ENCODE assay signal across 19 cellular contexts in genomic region chr17:78966123-78966813, GRCh38. TPM values are rescaled to one million over a fixed set of nuclear protein-coding genes. Genes with fewer than 3 reads are reported as not detected.
A peak's percentile ranks its signal among the peaks of the same experiment; 100 is the strongest.
DNase-seq lines count a peak whose midpoint lies in the region; ATAC-seq, FAIRE-seq and TF ChIP-seq lines count a peak whose summit lies in the region.
"Had no signal": no experiment of that assay in that cellular context is flagged by ENCODE, and none has a peak within 500 bp of the region (broad histone marks: within the 10 kb centered on the region; RNA-seq: fewer than 3 reads in every experiment).

No MANE protein-coding gene starts in this region.

- POLR2A ChIA-PET in K562 (lab: Yijun Ruan, JAX), result interaction anchor here (0.6 to 2.0 kb wide), 4 partner anchors 9 to 544 kb away, joined by 3 to 6 read pairs (median 3); no protein-coding TSS in a partner anchor

- in situ Hi-C loops in GM23248 (cut with MboI), result no loop called here
- in situ Hi-C loops in K562 (cut with MboI), result loop anchor here (5.0 kb wide), 1 partner anchor 84 kb away; no protein-coding TSS in a partner anchor

- no peak for TF ChIP-seq RAD21 in K562 (CRISPR knock-in tag; conservative IDR thresholded peaks at IDR 0.05 in 1 of 2, IDR thresholded peaks at IDR 0.05 in 1 of 2)

- no peak overlapping the region for H3K9ac ChIP-seq in GM23248
- peak overlapping the region in 1 of 2 experiments; percentile 52; a peak in 1 of 4 replicates for H3K9ac ChIP-seq in K562 (ENCODE audit: insufficient read depth in 1 of 2, low read depth in 2 of 2, low read length in 2 of 2)
- no peak overlapping the region for H3K9ac ChIP-seq in neural progenitor cell
- no peak overlapping the region for H3K9ac ChIP-seq in smooth muscle cell (ENCODE audit: low read depth)

- no peak for ATAC-seq in K562
- ATAC-seq: PC-3 had no signal

- no peak for TF ChIP-seq CTCF in K562 (IDR thresholded peaks at IDR 0.05 in 2 of 3, conservative IDR thresholded peaks at IDR 0.05 in 1 of 3; ENCODE audit: insufficient read depth in 2 of 3, low read depth in 1 of 3, low read length in 3 of 3)
- no peak for TF ChIP-seq CTCF in neural progenitor cell (IDR thresholded peaks at IDR 0.05)
- no peak for TF ChIP-seq CTCF in smooth muscle cell (IDR thresholded peaks at IDR 0.05; ENCODE audit: borderline replicate concordance, insufficient read depth, poor library complexity, severe bottlenecking)

- no peaks in the 10 kb centered on the region for H3K9me2 ChIP-seq in GM23248 (ENCODE audit: insufficient read depth)

- CTCF ChIA-PET in K562 (lab: Yijun Ruan, JAX; ENCODE audit: low intra/inter-chr PET ratio), result no interaction called here

- H4K20me1 ChIP-seq in GM23248 (ENCODE audit: insufficient read depth) (no peaks in the 10 kb centered on the region), K562 (replicated peaks; ENCODE audit: control insufficient read depth, insufficient read depth, low read length) (0 out of 2 replicates have a peak, but pooled peaks cover 3% of the 10 kb centered on the region), neural progenitor cell (ENCODE audit: low read depth) (no peaks in the 10 kb centered on the region), smooth muscle cell (ENCODE audit: low read depth) (no peaks in the 10 kb centered on the region)

- H3F3A ChIP-seq in GM23248 (ENCODE audit: insufficient read depth), result no peaks in the 10 kb centered on the region
- H3F3A ChIP-seq in neural progenitor cell (ENCODE audit: low read depth), result no peaks in the 10 kb centered on the region
- H3F3A ChIP-seq in smooth muscle cell (ENCODE audit: low read depth), result no peaks in the 10 kb centered on the region

- H3K79me2 ChIP-seq in GM23248 (ENCODE audit: insufficient read depth), result no peaks in the 10 kb centered on the region
- no peaks in the 10 kb centered on the region for H3K79me2 ChIP-seq in K562 (ENCODE audit: control insufficient read depth, insufficient read depth, low read length)
- H3K79me2 ChIP-seq in neural progenitor cell (ENCODE audit: low read depth), result no peaks in the 10 kb centered on the region
- H3K79me2 ChIP-seq in smooth muscle cell (ENCODE audit: low read depth), result no peaks in the 10 kb centered on the region

- intact Hi-C loops in K562 (cut with micrococcal nuclease), result no loop called here

- no TSS peak for BruUV-seq in K562 (replicated peaks; lab: Mats Ljungman, UMichigan)

- H3K4me3 Mint-ChIP-seq in neural progenitor cell, result no peak overlapping the region
- H3K4me3 Mint-ChIP-seq: CD4-positive, CD25-positive, alpha-beta regulatory T cell had no signal

- 58 to 59% methylated on average over 25 to 26 of the region's 26 CpGs for WGBS in GM23248 (ENCODE audit: low coverage in 1 of 2, low lambda C conversion rate in 2 of 2, missing lambda C conversion rate in 2 of 2), 2 experiments
- WGBS in K562 (ENCODE audit: insufficient coverage, low coverage, missing lambda C conversion rate), result 2% methylated on average over 26 of the region's 26 CpGs
- WGBS in smooth muscle cell (ENCODE audit: low lambda C conversion rate), result 91% methylated on average over 26 of the region's 26 CpGs

- H3K4me2 ChIP-seq in GM23248 (ENCODE audit: unreplicated experiment) (no peak overlapping the region), K562 (ENCODE audit: insufficient read depth, low read length) (no peak overlapping the region), neural progenitor cell (no peak overlapping the region), smooth muscle cell (no peak overlapping the region)

- H2AFZ ChIP-seq in GM23248 (no peak overlapping the region), K562 (ENCODE audit: low read depth, low read length) (no peak overlapping the region), neural progenitor cell (replicated peaks) (no peak overlapping the region), smooth muscle cell (ENCODE audit: low read depth) (no peak overlapping the region)

- no peaks in the 10 kb centered on the region for H3K9me1 ChIP-seq in K562 (ENCODE audit: control insufficient read depth, insufficient read depth, low read length)

- H3K27ac ChIP-seq in GM23248 (no peak overlapping the region), K562 (ENCODE audit: extremely low read depth, low read depth, low read length) (no peak overlapping the region), neural progenitor cell (no peak overlapping the region), smooth muscle cell (ENCODE audit: low read depth) (no peak overlapping the region)
- H3K27ac ChIP-seq: SK-N-MC had no signal

- no peaks in the 10 kb centered on the region for H3K36me3 Mint-ChIP-seq in neural progenitor cell

- FAIRE-seq in K562 (lab: Jason Lieb, UNC), result no peak
- FAIRE-seq: H54 had no signal

- H3K4me1 Mint-ChIP-seq in neural progenitor cell, result peaks cover 24% of the 10 kb centered on the region

- H3K27me3 ChIP-seq in GM23248 (replicated peaks; ENCODE audit: insufficient read depth), result no peaks in the 10 kb centered on the region
- peaks cover 38 to 85% of the 10 kb centered on the region in 2 experiments for H3K27me3 ChIP-seq in K562 (ENCODE audit: control insufficient read depth in 2 of 2, insufficient read depth in 2 of 2, low read length in 2 of 2)
- H3K27me3 ChIP-seq in neural progenitor cell, result no peaks in the 10 kb centered on the region
- H3K27me3 ChIP-seq in smooth muscle cell (ENCODE audit: low read depth), result no peaks in the 10 kb centered on the region

- no peak for TF ChIP-seq EP300 in K562 (IDR thresholded peaks at IDR 0.05; ENCODE audit: low read length)

- no peaks in the 10 kb centered on the region for H3K9me3 Mint-ChIP-seq in neural progenitor cell
- H3K9me3 Mint-ChIP-seq: CD4-positive, CD25-positive, alpha-beta regulatory T cell had no signal

- no peak for TF ChIP-seq POLR2A in K562 (conservative IDR thresholded peaks at IDR 0.05)

- H3K4me3 ChIP-seq in GM23248, result no peak overlapping the region
- no peak overlapping the region for H3K4me3 ChIP-seq in K562
- H3K4me3 ChIP-seq in neural progenitor cell, result no peak overlapping the region
- no peak overlapping the region for H3K4me3 ChIP-seq in smooth muscle cell
- H3K4me3 ChIP-seq: SK-N-MC had no signal

- H3K9me3 ChIP-seq in GM23248 (ENCODE audit: low read depth), result no peaks in the 10 kb centered on the region
- H3K9me3 ChIP-seq in K562 (replicated peaks; ENCODE audit: control insufficient read depth, insufficient read depth, low read depth, low read length), result no peaks in the 10 kb centered on the region
- no peaks in the 10 kb centered on the region for H3K9me3 ChIP-seq in neural progenitor cell (ENCODE audit: low read depth)
- H3K9me3 ChIP-seq in smooth muscle cell (replicated peaks; ENCODE audit: low read depth), result no peaks in the 10 kb centered on the region

- H3K4me1 ChIP-seq in GM23248 (ENCODE audit: insufficient read depth) (peaks cover 6% of the 10 kb centered on the region; the same call in 1 of the 2 replicates), K562 (replicated peaks in 1 of 2; ENCODE audit: control insufficient read depth in 2 of 2, insufficient read depth in 2 of 2, low read length in 2 of 2) (peaks cover 0 to 16% of the 10 kb centered on the region in 2 experiments; a peak in 2 of 5 replicates), neural progenitor cell (no peaks in the 10 kb centered on the region), smooth muscle cell (ENCODE audit: low read depth) (no peaks in the 10 kb centered on the region)

- H3K27me3 Mint-ChIP-seq in neural progenitor cell (ENCODE audit: insufficient read depth, low read depth), result peaks cover 13% of the 10 kb centered on the region
- H3K27me3 Mint-ChIP-seq: CD4-positive, CD25-positive, alpha-beta regulatory T cell had no signal

- DNase-seq in AG20443 (ENCODE audit: low spot score) (peak; percentile 33), GM23248 (peak; percentile 50), K562 (ENCODE audit: extremely low read depth in 1 of 4, low spot score in 3 of 4) (no peak), neural progenitor cell (ENCODE audit: low spot score) (no peak), amygdala (lab: John Stamatoyannopoulos, UW) (no peak), smooth muscle cell (lab: John Stamatoyannopoulos, UW; ENCODE audit: unreplicated experiment) (no peak), NCI-H2227 treated with DMSO at 0.1 percent for 48 hours (lab: John Stamatoyannopoulos, UW) (no peak)
- DNase-seq in activated CD4-positive, alpha-beta T cell treated with anti-CD3 and anti-CD28 coated beads, Interleukin-2, amount 50 U/mL, for 1 hour, result no peak
- DNase-seq: AML-193; CD4-positive, CD25-positive, alpha-beta regulatory T cell; DMS53; KBM-7; MV-4-11; NCI-H1417 treated with DMSO at 0.1 percent for 48 hours; NCI-H1930; NCI-H748 treated with DMSO at 0.1 percent for 48 hours; PC-3 had no signal

- peak overlapping the region; percentile 57 for H3K27ac Mint-ChIP-seq in neural progenitor cell

- H3K36me3 ChIP-seq in GM23248 (ENCODE audit: low read depth) (no peaks in the 10 kb centered on the region), K562 (ENCODE audit: control insufficient read depth, insufficient read depth, low read length) (no peaks in the 10 kb centered on the region), neural progenitor cell (no peaks in the 10 kb centered on the region), smooth muscle cell (ENCODE audit: low read depth) (no peaks in the 10 kb centered on the region)

RNA-seq across cellular contexts. Expression of gene LGALS3BP, which starts 13.5 kb away (rescaled TPM):
- total RNA-seq in GM23248 (2014; rRNA removed; shearing (Covaris generic)), result 8.3 and 8.8 TPM in 2 replicates
- polyA plus RNA-seq in GM23248 (2016; fragmentation: Nextera tagmentation; extraction: Ambion mirVana), result 8.6 and 12.6 TPM in 2 replicates
- total RNA-seq in K562 (2011; cell fraction: chromatin; rRNA removed; ENCODE audit: low replicate concordance), result 1.6 and 6.3 TPM in 2 replicates
- total RNA-seq in K562 (2011; cell fraction: nucleolus; rRNA removed), result 7.7 and 7.8 TPM in 2 replicates
- 4.3 and 5.4 TPM in 2 replicates for total RNA-seq in K562 (2011; cell fraction: nucleoplasm; rRNA removed)
- 4.8 and 5.9 TPM in 2 replicates for total RNA-seq in K562 (2014; rRNA removed)
- 0.73 and 1.4 TPM in 2 replicates for total RNA-seq in K562 (2014; rRNA removed; fragmentation: Illumina TruSeq; extraction: Trizol)
- total RNA-seq in K562 (2015; rRNA removed; fragmentation: Illumina TruSeq; extraction: Trizol), result 4.4 and 4.7 TPM in 2 replicates
- 5.3 and 8.7 TPM in 2 replicates for total RNA-seq in K562 (2021)
- polyA plus RNA-seq in K562 (2011; rRNA removed), result 0.68 and 2.4 TPM in 2 replicates
- 1.2 and 2.3 TPM in 2 replicates for polyA plus RNA-seq in K562 (2011; cell fraction: cytosol; rRNA removed)
- polyA plus RNA-seq in K562 (2011; cell fraction: nucleus; rRNA removed), result 3.9 and 8.1 TPM in 2 replicates
- polyA plus RNA-seq in K562 (2012), result 8.6 and 29.2 TPM in 2 replicates
- 3.8 and 4.2 TPM in 2 replicates for polyA plus RNA-seq in K562 (2014; fragmentation: Illumina TruSeq; extraction: Trizol)
- polyA plus RNA-seq in K562 (2014; fragmentation: Nextera tagmentation; extraction: Ambion mirVana), result under 1 TPM; 0.39 to 0.59 TPM
- 3.2 and 3.3 TPM in 2 replicates for polyA plus RNA-seq in K562 (2014; rRNA removed)
- polyA minus RNA-seq in K562 (2011; rRNA and poly(A)+ RNA removed), result 1.1 and 1.3 TPM in 2 replicates
- polyA minus RNA-seq in K562 (2011; cell fraction: cytosol; rRNA and poly(A)+ RNA removed), result 4.7 and 6.4 TPM in 2 replicates
- 1.4 and 2.8 TPM in 2 replicates for polyA minus RNA-seq in K562 (2011; cell fraction: nucleus; rRNA and poly(A)+ RNA removed)
- 17.5 and 64.3 TPM in 2 replicates for total RNA-seq in neural progenitor cell (ENCODE audit: low replicate concordance)
- 55.7 and 66.5 TPM in 2 replicates for total RNA-seq in smooth muscle cell
- 110 and 151 TPM in 2 replicates for polyA plus RNA-seq in smooth muscle cell

RNA-seq across cellular contexts. Expression of gene TIMP2, which starts 41.1 kb away (rescaled TPM):
- total RNA-seq in GM23248 (2014; rRNA removed; shearing (Covaris generic)), result 587 and 620 TPM in 2 replicates
- polyA plus RNA-seq in GM23248 (2016; fragmentation: Nextera tagmentation; extraction: Ambion mirVana) (102 and 103 TPM in 2 replicates), K562 (2011; rRNA removed) (not detected in 2 replicates), K562 (2014; fragmentation: Illumina TruSeq; extraction: Trizol) (not detected in 2 replicates), K562 (2014; fragmentation: Nextera tagmentation; extraction: Ambion mirVana) (not detected), K562 (2014; rRNA removed) (not detected in 2 replicates), smooth muscle cell (37.8 and 40.9 TPM in 2 replicates)
- not detected in 2 replicates for total RNA-seq in K562 (2011; cell fraction: chromatin; rRNA removed; ENCODE audit: low replicate concordance)
- not detected in 2 replicates for total RNA-seq in K562 (2011; cell fraction: nucleolus; rRNA removed)
- not detected in 2 replicates for total RNA-seq in K562 (2011; cell fraction: nucleoplasm; rRNA removed)
- total RNA-seq in K562 (2014; rRNA removed) (not detected in 2 replicates), K562 (2014; rRNA removed; fragmentation: Illumina TruSeq; extraction: Trizol) (not detected in 2 replicates), K562 (2015; rRNA removed; fragmentation: Illumina TruSeq; extraction: Trizol) (not detected in 2 replicates), K562 (2021) (0.49 and 0.55 TPM in 2 replicates), neural progenitor cell (ENCODE audit: low replicate concordance) (19.8 and 22.3 TPM in 2 replicates), smooth muscle cell (111 TPM in 2 replicates)
- 0.01 and 0.03 TPM in 2 replicates for polyA plus RNA-seq in K562 (2011; cell fraction: cytosol; rRNA removed)
- not detected in 2 replicates for polyA plus RNA-seq in K562 (2011; cell fraction: nucleus; rRNA removed)
- 0.06 TPM in 1 of 2 replicates, not detected in the other for polyA plus RNA-seq in K562 (2012)
- not detected in 2 replicates for polyA minus RNA-seq in K562 (2011; rRNA and poly(A)+ RNA removed)
- not detected in 2 replicates for polyA minus RNA-seq in K562 (2011; cell fraction: cytosol; rRNA and poly(A)+ RNA removed)
- not detected in 2 replicates for polyA minus RNA-seq in K562 (2011; cell fraction: nucleus; rRNA and poly(A)+ RNA removed)

RNA-seq across cellular contexts. Expression of gene CANT1, which starts 43.3 kb away (rescaled TPM):
- 52.0 and 52.4 TPM in 2 replicates for total RNA-seq in GM23248 (2014; rRNA removed; shearing (Covaris generic))
- 44.8 and 46.2 TPM in 2 replicates for polyA plus RNA-seq in GM23248 (2016; fragmentation: Nextera tagmentation; extraction: Ambion mirVana)
- total RNA-seq in K562 (2011; cell fraction: chromatin; rRNA removed; ENCODE audit: low replicate concordance), result 43.0 and 99.3 TPM in 2 replicates
- total RNA-seq in K562 (2011; cell fraction: nucleolus; rRNA removed), result 96.1 and 114 TPM in 2 replicates
- total RNA-seq in K562 (2011; cell fraction: nucleoplasm; rRNA removed), result 74.2 and 76.3 TPM in 2 replicates
- 25.7 and 30.6 TPM in 2 replicates for total RNA-seq in K562 (2014; rRNA removed)
- 12.6 and 13.9 TPM in 2 replicates for total RNA-seq in K562 (2014; rRNA removed; fragmentation: Illumina TruSeq; extraction: Trizol)
- total RNA-seq in K562 (2015; rRNA removed; fragmentation: Illumina TruSeq; extraction: Trizol), result 21.6 and 23.9 TPM in 2 replicates
- 66.4 and 68.4 TPM in 2 replicates for total RNA-seq in K562 (2021)
- 22.5 and 27.2 TPM in 2 replicates for polyA plus RNA-seq in K562 (2011; rRNA removed)
- 22.3 and 42.0 TPM in 2 replicates for polyA plus RNA-seq in K562 (2011; cell fraction: cytosol; rRNA removed)
- 19.9 and 27.7 TPM in 2 replicates for polyA plus RNA-seq in K562 (2011; cell fraction: nucleus; rRNA removed)
- 50.7 and 73.7 TPM in 2 replicates for polyA plus RNA-seq in K562 (2012)
- polyA plus RNA-seq in K562 (2014; fragmentation: Illumina TruSeq; extraction: Trizol), result 25.8 and 29.2 TPM in 2 replicates
- polyA plus RNA-seq in K562 (2014; fragmentation: Nextera tagmentation; extraction: Ambion mirVana), result 1 to 10 TPM; 2.7 to 2.9 TPM
- 24.9 and 25.2 TPM in 2 replicates for polyA plus RNA-seq in K562 (2014; rRNA removed)
- polyA minus RNA-seq in K562 (2011; rRNA and poly(A)+ RNA removed), result 26.4 and 26.9 TPM in 2 replicates
- 29.2 and 54.9 TPM in 2 replicates for polyA minus RNA-seq in K562 (2011; cell fraction: cytosol; rRNA and poly(A)+ RNA removed)
- polyA minus RNA-seq in K562 (2011; cell fraction: nucleus; rRNA and poly(A)+ RNA removed), result 12.3 and 17.8 TPM in 2 replicates
- total RNA-seq in neural progenitor cell (ENCODE audit: low replicate concordance), result 24.3 and 61.3 TPM in 2 replicates
- 41.9 and 42.1 TPM in 2 replicates for total RNA-seq in smooth muscle cell
- polyA plus RNA-seq in smooth muscle cell, result 36.5 and 38.3 TPM in 2 replicates

RNA-seq across cellular contexts. Expression of gene C1QTNF1, which starts 57.7 kb away (rescaled TPM):
- 12.2 and 14.4 TPM in 2 replicates for total RNA-seq in GM23248 (2014; rRNA removed; shearing (Covaris generic))
- polyA plus RNA-seq in GM23248 (2016; fragmentation: Nextera tagmentation; extraction: Ambion mirVana) (5.7 and 6.1 TPM in 2 replicates), K562 (2011; rRNA removed) (not detected in 2 replicates), K562 (2014; fragmentation: Illumina TruSeq; extraction: Trizol) (not detected in 2 replicates), K562 (2014; fragmentation: Nextera tagmentation; extraction: Ambion mirVana) (not detected), K562 (2014; rRNA removed) (not detected in 2 replicates), smooth muscle cell (9.4 and 10.0 TPM in 2 replicates)
- not detected in 2 replicates for total RNA-seq in K562 (2011; cell fraction: chromatin; rRNA removed; ENCODE audit: low replicate concordance)
- not detected in 2 replicates for total RNA-seq in K562 (2011; cell fraction: nucleolus; rRNA removed)
- total RNA-seq in K562 (2011; cell fraction: nucleoplasm; rRNA removed), result not detected in 2 replicates
- total RNA-seq in K562 (2014; rRNA removed) (not detected in 2 replicates), K562 (2014; rRNA removed; fragmentation: Illumina TruSeq; extraction: Trizol) (not detected in 2 replicates), K562 (2015; rRNA removed; fragmentation: Illumina TruSeq; extraction: Trizol) (not detected in 2 replicates), K562 (2021) (0.09 and 0.22 TPM in 2 replicates), neural progenitor cell (ENCODE audit: low replicate concordance) (1.4 and 2.6 TPM in 2 replicates), smooth muscle cell (5.1 and 5.7 TPM in 2 replicates)
- polyA plus RNA-seq in K562 (2011; cell fraction: cytosol; rRNA removed), result not detected in 2 replicates
- not detected in 2 replicates for polyA plus RNA-seq in K562 (2011; cell fraction: nucleus; rRNA removed)
- not detected in 2 replicates for polyA plus RNA-seq in K562 (2012)
- polyA minus RNA-seq in K562 (2011; rRNA and poly(A)+ RNA removed), result not detected in 2 replicates
- not detected in 2 replicates for polyA minus RNA-seq in K562 (2011; cell fraction: cytosol; rRNA and poly(A)+ RNA removed)
- not detected in 2 replicates for polyA minus RNA-seq in K562 (2011; cell fraction: nucleus; rRNA and poly(A)+ RNA removed)
- total RNA-seq: CD4-positive, CD25-positive, alpha-beta regulatory T cell had no signal
- polyA plus RNA-seq: CD4-positive, CD25-positive, alpha-beta regulatory T cell had no signal

Comparison
In these comparisons a context has a peak if more than half of its experiments do, and no peak if none do; other contexts are left out.
1. DNase-seq: peak in AG20443 (single experiment) and GM23248 (single experiment); none in K562 (0 of 4), neural progenitor cell (single experiment), amygdala (0 of 56), smooth muscle cell (single experiment), activated CD4-positive, alpha-beta T cell treated with anti-CD3 and anti-CD28 coated beads, Interleukin-2, amount 50 U/mL, for 1 hour (single experiment) and NCI-H2227 treated with DMSO at 0.1 percent for 48 hours (single experiment).
2. RNA of gene TIMP2, which starts 41.1 kb away (total RNA-seq): 587 to 620 TPM in GM23248, 111 TPM in smooth muscle cell and 19.8 to 22.3 TPM in neural progenitor cell; 0.49 to 0.55 TPM in K562; every median in the first group is over 10 times any median in the second.